14 cellular contexts compared by ENCODE assay signal in genomic region chr15:39230917-39231285, GRCh38.
DNase-seq lines count a peak whose midpoint lies in the region; ATAC-seq and TF ChIP-seq lines count a peak whose summit lies in the region.
"Had no signal": no experiment of that assay in that cellular context is flagged by ENCODE, and none has a peak within 500 bp of the region (broad histone marks: within the 10 kb centered on the region; RNA-seq: fewer than 3 reads in every experiment).

No MANE protein-coding gene starts in this region.

- H3K36me3 ChIP-seq in SK-N-SH (replicated peaks in 1 of 2; ENCODE audit: control insufficient read depth in 1 of 2, insufficient read depth in 2 of 2, low read length in 1 of 2) (no peaks in the 10 kb centered on the region), mammary epithelial cell (ENCODE audit: insufficient read depth, low read length) (no peaks in the 10 kb centered on the region), mesenchymal stem cell (ENCODE audit: control insufficient read depth in 1 of 2, insufficient read depth in 2 of 2, low read depth in 1 of 2, low read length in 2 of 2) (no peaks in the 10 kb centered on the region), stomach smooth muscle (ENCODE audit: control insufficient read depth in 2 of 2, insufficient read depth in 2 of 2, low read length in 2 of 2) (no peaks in the 10 kb centered on the region), upper lobe of right lung (no peaks in the 10 kb centered on the region)

- POLR2A ChIA-PET in SK-N-SH (lab: Yijun Ruan, JAX): no interaction called here

- peaks cover 33% of the 10 kb centered on the region for H3F3A ChIP-seq in SK-N-SH (replicated peaks; ENCODE audit: insufficient read depth)

- H2AK5ac ChIP-seq in mesenchymal stem cell (ENCODE audit: low read length, severe bottlenecking): no peak overlapping the region

- no TSS peak for BruUV-seq in mammary epithelial cell (replicated peaks; lab: Mats Ljungman, UMichigan)

- peaks cover 20 to 35% of the 10 kb centered on the region in 2 experiments for H3K4me1 ChIP-seq in SK-N-SH (ENCODE audit: control insufficient read depth in 1 of 2, insufficient read depth in 2 of 2, low read depth in 1 of 2, low read length in 1 of 2)
- peaks cover 52% of the 10 kb centered on the region for H3K4me1 ChIP-seq in mammary epithelial cell (ENCODE audit: insufficient read depth, low read length)
- H3K4me1 ChIP-seq in mesenchymal stem cell (ENCODE audit: control insufficient read depth, insufficient read depth, low read depth, low read length): peaks cover 5% of the 10 kb centered on the region
- peaks cover 11% of the 10 kb centered on the region for H3K4me1 ChIP-seq in stomach smooth muscle (ENCODE audit: control insufficient read depth, insufficient read depth, low read length)
- peaks cover 8% of the 10 kb centered on the region for H3K4me1 ChIP-seq in upper lobe of right lung

- no peak overlapping the region for H2BK120ac ChIP-seq in mesenchymal stem cell (ENCODE audit: low read depth, low read length)

- no peaks in the 10 kb centered on the region for H3K79me2 ChIP-seq in SK-N-SH (ENCODE audit: insufficient read depth)
- no peaks in the 10 kb centered on the region for H3K79me2 ChIP-seq in mammary epithelial cell (ENCODE audit: insufficient read depth, low read length)

- 95% methylated on average over 1 of the region's 1 CpG for WGBS in SK-N-SH (ENCODE audit: low lambda C conversion rate)
- WGBS in mammary epithelial cell (ENCODE audit: low coverage, missing lambda C conversion rate): 100% methylated on average over 1 of the region's 1 CpG
- WGBS in mesenchymal stem cell: 76% methylated on average over 1 of the region's 1 CpG

- peak overlapping the region; percentile 9 to 26 for H3K18ac ChIP-seq in mesenchymal stem cell (ENCODE audit: low read depth in 1 of 2, low read length in 2 of 2)

- no peak overlapping the region for H3K14ac ChIP-seq in mesenchymal stem cell (ENCODE audit: low read length in 2 of 2)

- H4K91ac ChIP-seq in mesenchymal stem cell (ENCODE audit: low read length): no peak overlapping the region

- dilution Hi-C loops in mammary epithelial cell (cut with HindIII; ENCODE audit: low sequenced_read_pairs): no loop called here

- DNase-seq in SK-N-SH: no peak
- DNase-seq in mammary epithelial cell: no peak
- no peak for DNase-seq in mesenchymal stem cell
- no peak for DNase-seq in SHP77 treated with DMSO at 0.1 percent for 48 hours (lab: John Stamatoyannopoulos, UW)
- DNase-seq in upper lobe of right lung: no peak
- no peak for DNase-seq in NCI-H1417 treated with DMSO at 0.1 percent for 48 hours (lab: John Stamatoyannopoulos, UW)
- DNase-seq: C1 segment of cervical spinal cord, H7, NCI-H187, NCI-H748 treated with DMSO at 0.1 percent for 48 hours had no signal

- no peaks in the 10 kb centered on the region for H4K20me1 ChIP-seq in SK-N-SH (ENCODE audit: insufficient read depth)
- no peaks in the 10 kb centered on the region for H4K20me1 ChIP-seq in mammary epithelial cell (ENCODE audit: insufficient read depth, low read length)

- ATAC-seq in SK-N-SH treated with all-trans-retinoic acid at 6 μM for 48 hours: no peak
- ATAC-seq in upper lobe of right lung: no peak
- ATAC-seq: Panc1 had no signal

- H2AFZ ChIP-seq in SK-N-SH (ENCODE audit: low read depth) (peak overlapping the region; percentile 80; the same call in 1 of the 2 replicates), mammary epithelial cell (ENCODE audit: low read depth, low read length) (peak overlapping the region; percentile 88), mesenchymal stem cell (ENCODE audit: low read depth, low read length) (no peak overlapping the region)

- H3K4me3 ChIP-seq in SK-N-SH (ENCODE audit: low read depth in 2 of 2, low read length in 1 of 2): no peak overlapping the region
- H3K4me3 ChIP-seq in mammary epithelial cell (replicated peaks in 1 of 3; ENCODE audit: insufficient read depth in 1 of 3, low read depth in 2 of 3, low read length in 3 of 3): no peak overlapping the region
- H3K4me3 ChIP-seq in mesenchymal stem cell (ENCODE audit: insufficient read depth in 1 of 2, low read depth in 1 of 2, low read length in 2 of 2): no peak overlapping the region
- peak overlapping the region; percentile 47 to 49 for H3K4me3 ChIP-seq in stomach smooth muscle (ENCODE audit: low read length in 2 of 2)
- H3K4me3 ChIP-seq in upper lobe of right lung: no peak overlapping the region

- no peak overlapping the region for H3K23ac ChIP-seq in mesenchymal stem cell (ENCODE audit: low read length in 2 of 2)

- intact Hi-C loops in mammary epithelial cell (cut with micrococcal nuclease) (no loop called here), upper lobe of right lung (cut with DNase I) (no loop called here)

- CTCF ChIA-PET in SK-N-SH (lab: Yijun Ruan, JAX): no interaction called here
- CTCF ChIA-PET in mammary epithelial cell (lab: Charles Lee; ENCODE audit: low non-redundant PET): no interaction called here

- TF ChIP-seq CTCF in SK-N-SH (IDR thresholded peaks at IDR 0.05) (no peak), mammary epithelial cell (conservative IDR thresholded peaks at IDR 0.05 in 1 of 2, IDR thresholded peaks at IDR 0.05 in 1 of 2; ENCODE audit: extremely low read depth in 1 of 2, insufficient read depth in 1 of 2, low read depth in 1 of 2, low read length in 2 of 2) (no peak), upper lobe of right lung (IDR thresholded peaks at IDR 0.05) (no peak)

- TF ChIP-seq EP300 in SK-N-SH (IDR thresholded peaks at IDR 0.05; ENCODE audit: borderline replicate concordance in 1 of 2, low read depth in 1 of 2, low read length in 1 of 2): no peak

- no peak for TF ChIP-seq RAD21 in SK-N-SH (IDR thresholded peaks at IDR 0.05; ENCODE audit: low read length)

- peak overlapping the region; percentile 42 to 81 for H2BK12ac ChIP-seq in mesenchymal stem cell (ENCODE audit: low read length in 2 of 2)

- no peak overlapping the region for H2BK5ac ChIP-seq in mesenchymal stem cell (ENCODE audit: low read depth, low read length, poor library complexity, severe bottlenecking)

- H3K9me2 ChIP-seq in SK-N-SH: no peaks in the 10 kb centered on the region

- no peak overlapping the region for H2BK15ac ChIP-seq in mesenchymal stem cell (ENCODE audit: low read depth, poor library complexity, severe bottlenecking)

- no peak overlapping the region for H3K9ac ChIP-seq in SK-N-SH
- H3K9ac ChIP-seq in mammary epithelial cell (ENCODE audit: insufficient read depth, low read length): no peak overlapping the region
- H3K9ac ChIP-seq in mesenchymal stem cell (ENCODE audit: low read length): no peak overlapping the region
- peak overlapping the region in 1 of 2 donors; percentile 24 for H3K9ac ChIP-seq in stomach smooth muscle (ENCODE audit: low read length in 2 of 2)

- no peaks in the 10 kb centered on the region for H3K79me1 ChIP-seq in mesenchymal stem cell (replicated peaks; ENCODE audit: low read length, poor library complexity, severe bottlenecking)

- H3K4me2 ChIP-seq in SK-N-SH (0 out of 2 replicates have a peak overlapping the region, but pooled peaks have one; percentile 31), mammary epithelial cell (ENCODE audit: insufficient read depth, low read depth, low read length) (no peak overlapping the region), mesenchymal stem cell (ENCODE audit: low read length, poor library complexity, severe bottlenecking) (no peak overlapping the region)

- H3K27ac ChIP-seq in SK-N-SH (ENCODE audit: low read depth in 2 of 2, low read length in 1 of 2): peak overlapping the region; percentile 72 to 83
- no peak overlapping the region for H3K27ac ChIP-seq in mammary epithelial cell (ENCODE audit: insufficient read depth, low read depth, low read length)
- no peak overlapping the region for H3K27ac ChIP-seq in mesenchymal stem cell (ENCODE audit: low read length, poor library complexity, severe bottlenecking)
- H3K27ac ChIP-seq in stomach smooth muscle (ENCODE audit: low read length): peak overlapping the region; percentile 70
- H3K27ac ChIP-seq in upper lobe of right lung: no peak overlapping the region
- H3K27ac ChIP-seq: 22Rv1 had no signal

- peak overlapping the region in 1 of 2 experiments; percentile 64 for H3K4ac ChIP-seq in mesenchymal stem cell (ENCODE audit: low read depth in 1 of 2, low read length in 2 of 2)

- H3K9me3 ChIP-seq in SK-N-SH: no peaks in the 10 kb centered on the region
- H3K9me3 ChIP-seq in mammary epithelial cell (replicated peaks; ENCODE audit: insufficient read depth, low read length): no peaks in the 10 kb centered on the region
- no peaks in the 10 kb centered on the region for H3K9me3 ChIP-seq in mesenchymal stem cell (ENCODE audit: control insufficient read depth, low read length)
- H3K9me3 ChIP-seq in stomach smooth muscle (ENCODE audit: control insufficient read depth in 2 of 2, low read length in 2 of 2): no peaks in the 10 kb centered on the region
- no peaks in the 10 kb centered on the region for H3K9me3 ChIP-seq in upper lobe of right lung

- in situ Hi-C loops in mammary epithelial cell (cut with MboI; ENCODE audit: low sequenced_read_pairs in 2 of 2): no loop called here

- no peaks in the 10 kb centered on the region for H3K27me3 ChIP-seq in SK-N-SH (ENCODE audit: insufficient read depth)
- no peaks in the 10 kb centered on the region for H3K27me3 ChIP-seq in mammary epithelial cell (ENCODE audit: insufficient read depth, low read length)
- no peaks in the 10 kb centered on the region for H3K27me3 ChIP-seq in mesenchymal stem cell (ENCODE audit: control insufficient read depth in 1 of 2, insufficient read depth in 1 of 2, low read length in 2 of 2)
- no peaks in the 10 kb centered on the region for H3K27me3 ChIP-seq in stomach smooth muscle (ENCODE audit: control insufficient read depth in 1 of 2, insufficient read depth in 2 of 2, low read length in 2 of 2)
- no peaks in the 10 kb centered on the region for H3K27me3 ChIP-seq in upper lobe of right lung

- H4K8ac ChIP-seq in mesenchymal stem cell (ENCODE audit: low read length): no peak overlapping the region

TF ChIP-seq in SK-N-SH, 30 proteins besides CTCF, POLR2A, EP300 and RAD21 (continues in another document):
- TF ChIP-seq EZH2phosphoT487 (IDR thresholded peaks at IDR 0.05; ENCODE audit: borderline replicate concordance, low read depth) (no peak), CHD2 (IDR thresholded peaks at IDR 0.05; ENCODE audit: low read length, partially characterized antibody) (no peak), RCOR1 (IDR thresholded peaks at IDR 0.05; ENCODE audit: low read length) (no peak), YY1 (IDR thresholded peaks at IDR 0.05; ENCODE audit: low read depth) (no peak), RFX5 (IDR thresholded peaks at IDR 0.05; ENCODE audit: low read length) (no peak), TEAD4 (IDR thresholded peaks at IDR 0.05; ENCODE audit: borderline replicate concordance, insufficient read depth) (no peak)

TF ChIP-seq in SK-N-SH treated with all-trans-retinoic acid at 6 μM for 48 hours, 23 proteins besides CTCF, POLR2A, EP300 and RAD21 (continues in another document):
- TF ChIP-seq OSR1 (CRISPR knock-in tag; IDR thresholded peaks at IDR 0.05): no peak
- no peak for TF ChIP-seq BACH2 (CRISPR knock-in tag; IDR thresholded peaks at IDR 0.05; ENCODE audit: borderline replicate concordance)

Comparison
In these comparisons a context has a peak if more than half of its experiments do, and no peak if none do; other contexts are left out.
1. H3K27ac ChIP-seq: peak in SK-N-SH (2 of 2) and stomach smooth muscle (single experiment); none in mammary epithelial cell (single experiment), mesenchymal stem cell (single experiment) and upper lobe of right lung (single experiment).
2. H3K4me3 ChIP-seq: peak in stomach smooth muscle (2 of 2); none in SK-N-SH (0 of 2), mammary epithelial cell (0 of 3), mesenchymal stem cell (0 of 2) and upper lobe of right lung (single experiment).